Comparison of ENCODE assay signal across 2 cellular contexts in the genomic region with DNA sequence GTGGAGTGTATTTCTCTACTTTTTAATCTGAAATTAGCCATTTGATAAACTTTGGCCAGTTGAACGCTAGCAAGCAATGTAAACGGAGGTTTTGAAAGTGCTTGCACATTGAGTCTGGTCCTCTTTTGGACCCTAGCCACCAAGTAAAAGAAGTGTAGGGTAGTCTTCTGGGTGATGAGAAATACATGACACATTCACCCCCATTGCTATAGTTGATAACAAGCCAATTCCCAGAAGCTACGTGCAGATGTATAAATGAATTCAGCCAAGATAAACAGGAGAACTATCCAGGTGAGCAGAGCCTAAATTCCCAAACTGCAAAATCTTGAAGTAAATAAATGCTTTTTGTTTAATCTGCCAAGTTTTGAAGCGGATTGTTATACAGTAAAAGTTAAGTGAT.
TF ChIP-seq lines count a peak whose summit lies in the region.

No MANE protein-coding gene starts in this region.

TF ChIP-seq in GM23338, 12 proteins besides CTCF, POLR2A, EP300 and RAD21 (continued from another document):
- TF ChIP-seq, protein P1, sequence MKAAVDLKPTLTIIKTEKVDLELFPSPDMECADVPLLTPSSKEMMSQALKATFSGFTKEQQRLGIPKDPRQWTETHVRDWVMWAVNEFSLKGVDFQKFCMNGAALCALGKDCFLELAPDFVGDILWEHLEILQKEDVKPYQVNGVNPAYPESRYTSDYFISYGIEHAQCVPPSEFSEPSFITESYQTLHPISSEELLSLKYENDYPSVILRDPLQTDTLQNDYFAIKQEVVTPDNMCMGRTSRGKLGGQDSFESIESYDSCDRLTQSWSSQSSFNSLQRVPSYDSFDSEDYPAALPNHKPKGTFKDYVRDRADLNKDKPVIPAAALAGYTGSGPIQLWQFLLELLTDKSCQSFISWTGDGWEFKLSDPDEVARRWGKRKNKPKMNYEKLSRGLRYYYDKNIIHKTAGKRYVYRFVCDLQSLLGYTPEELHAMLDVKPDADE (IDR thresholded peaks at IDR 0.05) = no peak
- TF ChIP-seq CREB1 (CRISPR knock-in tag; IDR thresholded peaks at IDR 0.05; ENCODE audit: low read depth) (no peak), POLR2AphosphoS5 (IDR thresholded peaks at IDR 0.05; ENCODE audit: low read depth) (no peak), STAT1 (IDR thresholded peaks at IDR 0.05; ENCODE audit: unreplicated experiment) (no peak)
- TF ChIP-seq, protein P2, sequence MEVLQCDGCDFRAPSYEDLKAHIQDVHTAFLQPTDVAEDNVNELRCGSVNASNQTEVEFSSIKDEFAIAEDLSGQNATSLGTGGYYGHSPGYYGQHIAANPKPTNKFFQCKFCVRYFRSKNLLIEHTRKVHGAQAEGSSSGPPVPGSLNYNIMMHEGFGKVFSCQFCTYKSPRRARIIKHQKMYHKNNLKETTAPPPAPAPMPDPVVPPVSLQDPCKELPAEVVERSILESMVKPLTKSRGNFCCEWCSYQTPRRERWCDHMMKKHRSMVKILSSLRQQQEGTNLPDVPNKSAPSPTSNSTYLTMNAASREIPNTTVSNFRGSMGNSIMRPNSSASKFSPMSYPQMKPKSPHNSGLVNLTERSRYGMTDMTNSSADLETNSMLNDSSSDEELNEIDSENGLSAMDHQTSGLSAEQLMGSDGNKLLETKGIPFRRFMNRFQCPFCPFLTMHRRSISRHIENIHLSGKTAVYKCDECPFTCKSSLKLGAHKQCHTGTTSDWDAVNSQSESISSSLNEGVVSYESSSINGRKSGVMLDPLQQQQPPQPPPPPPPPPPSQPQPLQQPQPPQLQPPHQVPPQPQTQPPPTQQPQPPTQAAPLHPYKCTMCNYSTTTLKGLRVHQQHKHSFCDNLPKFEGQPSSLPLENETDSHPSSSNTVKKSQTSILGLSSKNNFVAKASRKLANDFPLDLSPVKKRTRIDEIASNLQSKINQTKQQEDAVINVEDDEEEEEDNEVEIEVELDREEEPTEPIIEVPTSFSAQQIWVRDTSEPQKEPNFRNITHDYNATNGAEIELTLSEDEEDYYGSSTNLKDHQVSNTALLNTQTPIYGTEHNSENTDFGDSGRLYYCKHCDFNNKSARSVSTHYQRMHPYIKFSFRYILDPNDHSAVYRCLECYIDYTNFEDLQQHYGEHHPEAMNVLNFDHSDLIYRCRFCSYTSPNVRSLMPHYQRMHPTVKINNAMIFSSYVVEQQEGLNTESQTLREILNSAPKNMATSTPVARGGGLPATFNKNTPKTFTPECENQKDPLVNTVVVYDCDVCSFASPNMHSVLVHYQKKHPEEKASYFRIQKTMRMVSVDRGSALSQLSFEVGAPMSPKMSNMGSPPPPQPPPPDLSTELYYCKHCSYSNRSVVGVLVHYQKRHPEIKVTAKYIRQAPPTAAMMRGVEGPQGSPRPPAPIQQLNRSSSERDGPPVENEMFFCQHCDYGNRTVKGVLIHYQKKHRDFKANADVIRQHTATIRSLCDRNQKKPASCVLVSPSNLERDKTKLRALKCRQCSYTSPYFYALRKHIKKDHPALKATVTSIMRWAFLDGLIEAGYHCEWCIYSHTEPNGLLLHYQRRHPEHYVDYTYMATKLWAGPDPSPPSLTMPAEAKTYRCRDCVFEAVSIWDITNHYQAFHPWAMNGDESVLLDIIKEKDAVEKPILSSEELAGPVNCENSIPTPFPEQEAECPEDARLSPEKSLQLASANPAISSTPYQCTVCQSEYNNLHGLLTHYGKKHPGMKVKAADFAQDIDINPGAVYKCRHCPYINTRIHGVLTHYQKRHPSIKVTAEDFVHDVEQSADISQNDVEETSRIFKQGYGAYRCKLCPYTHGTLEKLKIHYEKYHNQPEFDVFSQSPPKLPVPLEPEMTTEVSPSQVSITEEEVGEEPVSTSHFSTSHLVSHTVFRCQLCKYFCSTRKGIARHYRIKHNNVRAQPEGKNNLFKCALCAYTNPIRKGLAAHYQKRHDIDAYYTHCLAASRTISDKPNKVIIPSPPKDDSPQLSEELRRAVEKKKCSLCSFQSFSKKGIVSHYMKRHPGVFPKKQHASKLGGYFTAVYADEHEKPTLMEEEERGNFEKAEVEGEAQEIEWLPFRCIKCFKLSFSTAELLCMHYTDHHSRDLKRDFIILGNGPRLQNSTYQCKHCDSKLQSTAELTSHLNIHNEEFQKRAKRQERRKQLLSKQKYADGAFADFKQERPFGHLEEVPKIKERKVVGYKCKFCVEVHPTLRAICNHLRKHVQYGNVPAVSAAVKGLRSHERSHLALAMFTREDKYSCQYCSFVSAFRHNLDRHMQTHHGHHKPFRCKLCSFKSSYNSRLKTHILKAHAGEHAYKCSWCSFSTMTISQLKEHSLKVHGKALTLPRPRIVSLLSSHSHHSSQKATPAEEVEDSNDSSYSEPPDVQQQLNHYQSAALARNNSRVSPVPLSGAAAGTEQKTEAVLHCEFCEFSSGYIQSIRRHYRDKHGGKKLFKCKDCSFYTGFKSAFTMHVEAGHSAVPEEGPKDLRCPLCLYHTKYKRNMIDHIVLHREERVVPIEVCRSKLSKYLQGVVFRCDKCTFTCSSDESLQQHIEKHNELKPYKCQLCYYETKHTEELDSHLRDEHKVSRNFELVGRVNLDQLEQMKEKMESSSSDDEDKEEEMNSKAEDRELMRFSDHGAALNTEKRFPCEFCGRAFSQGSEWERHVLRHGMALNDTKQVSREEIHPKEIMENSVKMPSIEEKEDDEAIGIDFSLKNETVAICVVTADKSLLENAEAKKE (CRISPR knock-in tag; IDR thresholded peaks at IDR 0.05) = no peak
- TF ChIP-seq, protein P3, sequence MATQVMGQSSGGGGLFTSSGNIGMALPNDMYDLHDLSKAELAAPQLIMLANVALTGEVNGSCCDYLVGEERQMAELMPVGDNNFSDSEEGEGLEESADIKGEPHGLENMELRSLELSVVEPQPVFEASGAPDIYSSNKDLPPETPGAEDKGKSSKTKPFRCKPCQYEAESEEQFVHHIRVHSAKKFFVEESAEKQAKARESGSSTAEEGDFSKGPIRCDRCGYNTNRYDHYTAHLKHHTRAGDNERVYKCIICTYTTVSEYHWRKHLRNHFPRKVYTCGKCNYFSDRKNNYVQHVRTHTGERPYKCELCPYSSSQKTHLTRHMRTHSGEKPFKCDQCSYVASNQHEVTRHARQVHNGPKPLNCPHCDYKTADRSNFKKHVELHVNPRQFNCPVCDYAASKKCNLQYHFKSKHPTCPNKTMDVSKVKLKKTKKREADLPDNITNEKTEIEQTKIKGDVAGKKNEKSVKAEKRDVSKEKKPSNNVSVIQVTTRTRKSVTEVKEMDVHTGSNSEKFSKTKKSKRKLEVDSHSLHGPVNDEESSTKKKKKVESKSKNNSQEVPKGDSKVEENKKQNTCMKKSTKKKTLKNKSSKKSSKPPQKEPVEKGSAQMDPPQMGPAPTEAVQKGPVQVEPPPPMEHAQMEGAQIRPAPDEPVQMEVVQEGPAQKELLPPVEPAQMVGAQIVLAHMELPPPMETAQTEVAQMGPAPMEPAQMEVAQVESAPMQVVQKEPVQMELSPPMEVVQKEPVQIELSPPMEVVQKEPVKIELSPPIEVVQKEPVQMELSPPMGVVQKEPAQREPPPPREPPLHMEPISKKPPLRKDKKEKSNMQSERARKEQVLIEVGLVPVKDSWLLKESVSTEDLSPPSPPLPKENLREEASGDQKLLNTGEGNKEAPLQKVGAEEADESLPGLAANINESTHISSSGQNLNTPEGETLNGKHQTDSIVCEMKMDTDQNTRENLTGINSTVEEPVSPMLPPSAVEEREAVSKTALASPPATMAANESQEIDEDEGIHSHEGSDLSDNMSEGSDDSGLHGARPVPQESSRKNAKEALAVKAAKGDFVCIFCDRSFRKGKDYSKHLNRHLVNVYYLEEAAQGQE (IDR thresholded peaks at IDR 0.05; ENCODE audit: unreplicated experiment) = no peak

TF ChIP-seq in H1, 55 proteins besides CTCF, POLR2A, EP300 and RAD21 (continued from another document):
- TF ChIP-seq SAP30 (IDR thresholded peaks at IDR 0.05; ENCODE audit: insufficient read depth, insufficient replicate concordance, low read length) (no peak), JUN (IDR thresholded peaks at IDR 0.05; ENCODE audit: low read depth, low read length) (no peak), GABPA (IDR thresholded peaks at IDR 0.05; ENCODE audit: borderline replicate concordance, insufficient read depth, low read length) (no peak), CREB1 (IDR thresholded peaks at IDR 0.05) (no peak), BCL11A (IDR thresholded peaks at IDR 0.05; ENCODE audit: low read depth in 2 of 2, low read length in 2 of 2) (no peak)
